In genomic region chr14:104826858-104827172, GRCh38 we compare ENCODE assay signal across 8 cellular contexts. TPM values are rescaled to one million over a fixed set of nuclear protein-coding genes. Genes with fewer than 3 reads are reported as not detected.
DNase-seq lines count a peak whose midpoint lies in the region; ATAC-seq and TF ChIP-seq lines count a peak whose summit lies in the region.

No MANE protein-coding gene starts in this region.

- peak overlapping the region; percentile 44 for H3K27ac ChIP-seq in left ventricle myocardium inferior (replicated peaks)

- H3K36me3 ChIP-seq in H7 (replicated peaks; ENCODE audit: control insufficient read depth, insufficient read depth, low read length): no peaks in the 10 kb centered on the region
- no peaks in the 10 kb centered on the region for H3K36me3 ChIP-seq in left ventricle myocardium inferior

- no peaks in the 10 kb centered on the region for H3K9me3 Mint-ChIP-seq in activated CD4-positive, alpha-beta memory T cell treated with anti-CD3 and anti-CD28 coated beads for 36 hours

- TF ChIP-seq CTCF in left ventricle myocardium inferior (IDR thresholded peaks at IDR 0.05; ENCODE audit: borderline replicate concordance): no peak

- H3K27me3 ChIP-seq in H7 (ENCODE audit: control insufficient read depth, insufficient read depth, low read length) (peaks cover 10% of the 10 kb centered on the region), left ventricle myocardium inferior (ENCODE audit: low read depth) (no peaks in the 10 kb centered on the region)

- H3K27ac Mint-ChIP-seq in activated CD4-positive, alpha-beta memory T cell treated with anti-CD3 and anti-CD28 coated beads for 36 hours: no peak overlapping the region

- CTCF ChIA-PET in activated CD4-positive, alpha-beta memory T cell treated with anti-CD3 and anti-CD28 coated beads for 36 hours (lab: Charles Lee): interaction anchor here (1.4 to 3.5 kb wide), 5 partner anchors 15 to 73 kb away, joined by 4 to 99 read pairs (median 12); partner anchors contain the start of genes SIVA1 and ZBTB42

- H3K4me3 ChIP-seq in H7 (ENCODE audit: insufficient read depth, low read depth, low read length) (peak overlapping the region; percentile 45), left ventricle myocardium inferior (peak overlapping the region; percentile 76), skeletal muscle cell (ENCODE audit: low read depth, low read length) (peak overlapping the region; percentile 56)

- DNase-seq in H7 (no peak), left ventricle myocardium inferior (no peak), skeletal muscle cell (ENCODE audit: low read depth) (no peak), DMS53 treated with DMSO at 0.1 percent for 48 hours (lab: John Stamatoyannopoulos, UW; ENCODE audit: unreplicated experiment) (no peak), NCI-H146 treated with DMSO at 0.1 percent for 48 hours (lab: John Stamatoyannopoulos, UW; ENCODE audit: unreplicated experiment) (no peak)
- no peak for DNase-seq in activated CD4-positive, alpha-beta memory T cell treated with anti-CD3 and anti-CD28 coated beads for 36 hours

- POLR2A ChIA-PET in activated CD4-positive, alpha-beta memory T cell treated with anti-CD3 and anti-CD28 coated beads for 36 hours (lab: Charles Lee): interaction anchor here (1.6 kb wide), 1 partner anchor 74 kb away, joined by 5 read pairs; the partner anchor contains the start of gene SIVA1

- intact Hi-C loops in activated CD4-positive, alpha-beta memory T cell treated with anti-CD3 and anti-CD28 coated beads for 36 hours (cut with micrococcal nuclease): loop anchor here (1.0 to 2.0 kb wide), 3 partner anchors 30 to 104 kb away; no protein-coding TSS in a partner anchor
- intact Hi-C loops in left ventricle myocardium inferior (cut with micrococcal nuclease): loop anchor here (5.0 kb wide), 1 partner anchor 60 kb away; no protein-coding TSS in a partner anchor

- H3K4me3 Mint-ChIP-seq in activated CD4-positive, alpha-beta memory T cell treated with anti-CD3 and anti-CD28 coated beads for 36 hours: peak overlapping the region; percentile 64

- H3K4me1 Mint-ChIP-seq in activated CD4-positive, alpha-beta memory T cell treated with anti-CD3 and anti-CD28 coated beads for 36 hours (ENCODE audit: low read depth): peaks cover 17% of the 10 kb centered on the region

- no peaks in the 10 kb centered on the region for H3K36me3 Mint-ChIP-seq in activated CD4-positive, alpha-beta memory T cell treated with anti-CD3 and anti-CD28 coated beads for 36 hours

- peaks cover 23% of the 10 kb centered on the region for H3K4me1 ChIP-seq in left ventricle myocardium inferior

- H3K9me3 ChIP-seq in left ventricle myocardium inferior (replicated peaks): no peaks in the 10 kb centered on the region

- ATAC-seq in GM19452 (IDR thresholded peaks at IDR 0.05; ENCODE audit: unreplicated experiment) (no peak), HG02885 (IDR thresholded peaks at IDR 0.05; ENCODE audit: poor library complexity, unreplicated experiment) (no peak)

- peaks cover 6% of the 10 kb centered on the region for H3K27me3 Mint-ChIP-seq in activated CD4-positive, alpha-beta memory T cell treated with anti-CD3 and anti-CD28 coated beads for 36 hours

RNA-seq across cellular contexts. Expression of gene ZBTB42, which starts 25.9 kb away (rescaled TPM):
- 9.1 and 9.5 TPM in 2 replicates for total RNA-seq in H7 (2014; rRNA removed; shearing (Covaris generic))
- 1 to 10 TPM; 3.1 to 3.4 TPM for total RNA-seq in activated CD4-positive, alpha-beta memory T cell treated with anti-CD3 and anti-CD28 coated beads for 36 hours
- 5.7 TPM for total RNA-seq in left ventricle myocardium inferior

RNA-seq across cellular contexts. Expression of gene AKT1, which starts 31.3 kb away (rescaled TPM):
- total RNA-seq in H7 (2014; rRNA removed; shearing (Covaris generic)): 152 and 165 TPM in 2 replicates
- 100 to 1,000 TPM; 131 to 133 TPM for total RNA-seq in activated CD4-positive, alpha-beta memory T cell treated with anti-CD3 and anti-CD28 coated beads for 36 hours
- total RNA-seq in left ventricle myocardium inferior: 144 TPM

RNA-seq across cellular contexts. Expression of gene CEP170B, which starts 38.3 kb away (rescaled TPM):
- total RNA-seq in H7 (2014; rRNA removed; shearing (Covaris generic)): 20.8 and 21.4 TPM in 2 replicates
- 1 to 10 TPM; 5.2 to 5.3 TPM for total RNA-seq in activated CD4-positive, alpha-beta memory T cell treated with anti-CD3 and anti-CD28 coated beads for 36 hours
- total RNA-seq in left ventricle myocardium inferior: 11.7 TPM
